ENCODE assay signal across 23 cellular contexts in genomic region chr13:75151081-75151643, GRCh38.
DNase-seq lines count a peak whose midpoint lies in the region; ATAC-seq, FAIRE-seq and TF ChIP-seq lines count a peak whose summit lies in the region.
"Had no signal": no experiment of that assay in that cellular context is flagged by ENCODE, and none has a peak within 500 bp of the region (broad histone marks: within the 10 kb centered on the region; RNA-seq: fewer than 3 reads in every experiment).

No MANE protein-coding gene starts in this region.

- H4K20me1 ChIP-seq in SK-N-SH (ENCODE audit: insufficient read depth) = no peaks in the 10 kb centered on the region

- H3K27ac ChIP-seq in SK-N-SH (ENCODE audit: low read depth in 2 of 2, low read length in 1 of 2) = no peak overlapping the region
- no peak overlapping the region for H3K27ac ChIP-seq in thyroid gland
- H3K27ac ChIP-seq: 22Rv1, adrenal gland, right atrium auricular region, uterus had no signal

- H3K9me2 ChIP-seq in SK-N-SH = no peaks in the 10 kb centered on the region

- H2AFZ ChIP-seq in SK-N-SH (ENCODE audit: low read depth) = no peak overlapping the region

- H3K36me3 ChIP-seq in SK-N-SH (replicated peaks in 1 of 2; ENCODE audit: control insufficient read depth in 1 of 2, insufficient read depth in 2 of 2, low read length in 1 of 2) (no peaks in the 10 kb centered on the region), kidney epithelial cell (ENCODE audit: control insufficient read depth, insufficient read depth, low read length) (no peaks in the 10 kb centered on the region), thyroid gland (no peaks in the 10 kb centered on the region)
- H3K36me3 ChIP-seq: adrenal gland, right atrium auricular region, uterus had no signal

- H3K4me3 ChIP-seq in SK-N-SH (ENCODE audit: low read depth in 2 of 2, low read length in 1 of 2) (no peak overlapping the region), choroid plexus epithelial cell (ENCODE audit: low read depth, low read length) (no peak overlapping the region), kidney epithelial cell (ENCODE audit: low read depth, low read length) (no peak overlapping the region), thyroid gland (replicated peaks in 1 of 3) (no peak overlapping the region)
- H3K4me3 ChIP-seq: adrenal gland, lung, right atrium auricular region, uterus had no signal

- intact Hi-C loops in thyroid gland (cut with DNase I) = no loop called here

- H3F3A ChIP-seq in SK-N-SH (replicated peaks; ENCODE audit: insufficient read depth) = no peaks in the 10 kb centered on the region

- DNase-seq in SK-N-SH (no peak), choroid plexus epithelial cell (ENCODE audit: low read depth) (peak; percentile 91), kidney epithelial cell (ENCODE audit: low read depth) (peak; percentile 9), urothelium cell line (ENCODE audit: low spot score) (peak; percentile 10), NOMO-1 treated with dmso at 0.1 percent for 144 hours (lab: John Stamatoyannopoulos, UW; ENCODE audit: unreplicated experiment) (no peak), thyroid gland (no peak)
- DNase-seq in stimulated activated CD4-positive, alpha-beta T cell treated with anti-CD3 and anti-CD28 coated beads, Interleukin-4, amount 100 ng/mL, for 4 hours = no peak
- DNase-seq: activated gamma-delta T cell treated with Interleukin-2 at 50 U/mL for 16 hours; adrenal gland; Caco-2; KG1; MV-4-11; NCI-H187 treated with DMSO at 0.1 percent for 48 hours; NCI-H345; stimulated activated CD4-positive, alpha-beta T cell treated with anti-CD3 and anti-CD28 coated beads, Interleukin-15, amount 100 ng/mL, for 24 hours; substantia nigra; uterus had no signal

- H3K27me3 ChIP-seq in SK-N-SH (ENCODE audit: insufficient read depth) (no peaks in the 10 kb centered on the region), kidney epithelial cell (ENCODE audit: control insufficient read depth, insufficient read depth, low read length) (no peaks in the 10 kb centered on the region), thyroid gland (no peaks in the 10 kb centered on the region)
- H3K27me3 ChIP-seq: adrenal gland, right atrium auricular region, uterus had no signal

- CTCF ChIA-PET in SK-N-SH (lab: Yijun Ruan, JAX) = no interaction called here

- H3K79me2 ChIP-seq in SK-N-SH (ENCODE audit: insufficient read depth) = no peaks in the 10 kb centered on the region

- no peak for FAIRE-seq in urothelium cell line (lab: Jason Lieb, UNC)
- FAIRE-seq: islet of Langerhans had no signal

- H3K9me3 ChIP-seq in SK-N-SH (no peaks in the 10 kb centered on the region), thyroid gland (no peaks in the 10 kb centered on the region)
- H3K9me3 ChIP-seq: adrenal gland, Caco-2, right atrium auricular region, uterus had no signal

- POLR2A ChIA-PET in SK-N-SH (lab: Yijun Ruan, JAX) = no interaction called here

- no peak overlapping the region for H3K4me2 ChIP-seq in SK-N-SH

- WGBS in SK-N-SH (ENCODE audit: low lambda C conversion rate) = 30% methylated on average over 3 of the region's 3 CpGs
- whole genome bisulfite sequencing in thyroid gland, 2 donors = 62 to 73% methylated on average over 3 of the region's 3 CpGs

- no peak for TF ChIP-seq RAD21 in SK-N-SH (IDR thresholded peaks at IDR 0.05; ENCODE audit: low read length)

- no peak for TF ChIP-seq CTCF in SK-N-SH (IDR thresholded peaks at IDR 0.05)
- TF ChIP-seq CTCF in choroid plexus epithelial cell (conservative IDR thresholded peaks at IDR 0.05; ENCODE audit: low read depth, low read length) = no peak
- TF ChIP-seq CTCF in kidney epithelial cell (IDR thresholded peaks at IDR 0.05; ENCODE audit: insufficient read depth, low read length, poor library complexity, severe bottlenecking) = no peak
- no peak for TF ChIP-seq CTCF in thyroid gland (IDR thresholded peaks at IDR 0.05)

- no peak for TF ChIP-seq EP300 in SK-N-SH (IDR thresholded peaks at IDR 0.05; ENCODE audit: borderline replicate concordance in 1 of 2, low read depth in 1 of 2, low read length in 1 of 2)

- no peak for TF ChIP-seq POLR2A in thyroid gland (IDR thresholded peaks at IDR 0.05)

- peak; percentile 24; the same call in 2 of the 3 replicates for ATAC-seq in SK-N-SH treated with all-trans-retinoic acid at 6 μM for 48 hours
- ATAC-seq: esophagus mucosa had no signal

- no peak overlapping the region for H3K9ac ChIP-seq in SK-N-SH

- H3K4me1 ChIP-seq in SK-N-SH (ENCODE audit: control insufficient read depth in 1 of 2, insufficient read depth in 2 of 2, low read depth in 1 of 2, low read length in 1 of 2) (no peaks in the 10 kb centered on the region), thyroid gland (no peaks in the 10 kb centered on the region)
- H3K4me1 ChIP-seq: adrenal gland, Caco-2, right atrium auricular region, uterus had no signal

TF ChIP-seq in SK-N-SH treated with all-trans-retinoic acid at 6 μM for 48 hours, 23 proteins besides CTCF, POLR2A, EP300 and RAD21:
- TF ChIP-seq CSDC2 (CRISPR knock-in tag; IDR thresholded peaks at IDR 0.05) (no peak), ZFP3 (CRISPR knock-in tag; IDR thresholded peaks at IDR 0.05) (no peak), ZC3H10 (CRISPR knock-in tag; IDR thresholded peaks at IDR 0.05) (no peak), ZNF8 (CRISPR knock-in tag; IDR thresholded peaks at IDR 0.05) (no peak), BACH2 (CRISPR knock-in tag; IDR thresholded peaks at IDR 0.05; ENCODE audit: borderline replicate concordance) (no peak)
- TF ChIP-seq, protein P1, sequence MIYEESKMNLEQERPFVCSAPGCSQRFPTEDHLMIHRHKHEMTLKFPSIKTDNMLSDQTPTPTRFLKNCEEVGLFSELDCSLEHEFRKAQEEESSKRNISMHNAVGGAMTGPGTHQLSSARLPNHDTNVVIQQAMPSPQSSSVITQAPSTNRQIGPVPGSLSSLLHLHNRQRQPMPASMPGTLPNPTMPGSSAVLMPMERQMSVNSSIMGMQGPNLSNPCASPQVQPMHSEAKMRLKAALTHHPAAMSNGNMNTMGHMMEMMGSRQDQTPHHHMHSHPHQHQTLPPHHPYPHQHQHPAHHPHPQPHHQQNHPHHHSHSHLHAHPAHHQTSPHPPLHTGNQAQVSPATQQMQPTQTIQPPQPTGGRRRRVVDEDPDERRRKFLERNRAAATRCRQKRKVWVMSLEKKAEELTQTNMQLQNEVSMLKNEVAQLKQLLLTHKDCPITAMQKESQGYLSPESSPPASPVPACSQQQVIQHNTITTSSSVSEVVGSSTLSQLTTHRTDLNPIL (CRISPR knock-in tag; IDR thresholded peaks at IDR 0.05; ENCODE audit: low read depth) = no peak
TF ChIP-seq in SK-N-SH treated with all-trans-retinoic acid at 6 μM for 48 hours: peak in this region for 0.

TF ChIP-seq in SK-N-SH, 30 proteins besides CTCF, POLR2A, EP300 and RAD21:
- no peak for TF ChIP-seq POLR2AphosphoS5 (IDR thresholded peaks at IDR 0.05; ENCODE audit: low read depth, low read length)
- no peak for TF ChIP-seq MEF2A (IDR thresholded peaks at IDR 0.05; ENCODE audit: borderline replicate concordance, low read depth)
- no peak for TF ChIP-seq USF2 (IDR thresholded peaks at IDR 0.05; ENCODE audit: borderline replicate concordance, low read depth, low read length)
- TF ChIP-seq USF1 (IDR thresholded peaks at IDR 0.05; ENCODE audit: borderline replicate concordance, low read depth) = no peak
- no peak for TF ChIP-seq ELF1 (IDR thresholded peaks at IDR 0.05)
- no peak; the same call in 1 of the 2 replicates for TF ChIP-seq TCF12 (IDR thresholded peaks at IDR 0.05)
- TF ChIP-seq GATA2 (CRISPR knock-in tag; IDR thresholded peaks at IDR 0.05) = no peak
- TF ChIP-seq IRF3 (IDR thresholded peaks at IDR 0.05; ENCODE audit: low read depth, low read length) = no peak
- no peak for TF ChIP-seq CHD2 (IDR thresholded peaks at IDR 0.05; ENCODE audit: low read length, partially characterized antibody)
- TF ChIP-seq SIN3A (IDR thresholded peaks at IDR 0.05; ENCODE audit: borderline replicate concordance, low read depth, low read length) = no peak

Comparison
In these comparisons a context has a peak if more than half of its experiments do, and no peak if none do; other contexts are left out.
1. DNase-seq: peak in choroid plexus epithelial cell (single experiment), kidney epithelial cell (single experiment) and urothelium cell line (single experiment); none in SK-N-SH (single experiment), stimulated activated CD4-positive, alpha-beta T cell treated with anti-CD3 and anti-CD28 coated beads, Interleukin-4, amount 100 ng/mL, for 4 hours (0 of 2), NOMO-1 treated with dmso at 0.1 percent for 144 hours (single experiment) and thyroid gland (0 of 2).